1 cellular context compared by ENCODE assay signal in genomic region chr22:31628362-31628761, GRCh38.
TF ChIP-seq lines count a peak whose summit lies in the region.

No MANE protein-coding gene starts in this region.

TF ChIP-seq in K562, 482 proteins besides CTCF, POLR2A, EP300 and RAD21:
- TF ChIP-seq TAF9B (IDR thresholded peaks at IDR 0.05; ENCODE audit: partially characterized antibody) (no peak), NR3C1 (CRISPR knock-in tag; IDR thresholded peaks at IDR 0.05) (no peak), XRCC4 (IDR thresholded peaks at IDR 0.05; ENCODE audit: extremely low read depth, insufficient read depth, insufficient read length) (no peak), DPF2 (IDR thresholded peaks at IDR 0.05) (no peak), ZNF41 (CRISPR knock-in tag; conservative IDR thresholded peaks at IDR 0.05) (no peak), NEUROD1 (IDR thresholded peaks at IDR 0.05; ENCODE audit: borderline replicate concordance, low read depth, low read length, partially characterized antibody) (no peak), CTBP1 (IDR thresholded peaks at IDR 0.05; ENCODE audit: borderline replicate concordance) (no peak)
